ENCODE assay signal across 27 cellular contexts in the genomic region with DNA sequence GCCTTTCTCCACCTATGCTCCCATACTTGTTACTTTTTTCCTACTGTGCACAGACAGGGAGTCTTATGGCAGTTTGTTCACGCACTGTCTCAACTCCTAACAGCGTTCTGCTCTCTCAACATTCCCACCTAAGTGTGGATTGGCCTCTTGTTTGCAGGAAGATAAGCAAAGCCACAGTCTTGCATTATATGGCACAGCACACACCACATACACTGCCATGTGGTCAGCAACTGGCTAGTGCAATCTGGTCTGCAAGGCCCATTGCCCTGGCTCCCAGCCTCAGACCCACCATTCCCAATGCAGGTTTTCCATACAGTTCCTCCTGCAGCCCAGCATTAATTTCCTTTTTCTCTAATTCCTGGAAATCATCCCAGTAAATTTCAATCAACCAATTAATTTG. TPM values are rescaled to one million over a fixed set of nuclear protein-coding genes. Genes with fewer than 3 reads are reported as not detected.
DNase-seq lines count a peak whose midpoint lies in the region; ATAC-seq, FAIRE-seq and TF ChIP-seq lines count a peak whose summit lies in the region.
"Had no signal": no experiment of that assay in that cellular context is flagged by ENCODE, and none has a peak within 500 bp of the region (broad histone marks: within the 10 kb centered on the region; RNA-seq: fewer than 3 reads in every experiment).

No MANE protein-coding gene starts in this region.

- no peak overlapping the region for H3K27ac ChIP-seq in A549
- H3K27ac ChIP-seq in HEK293 (ENCODE audit: extremely low read depth, low read depth, low read length): no peak overlapping the region
- no peak overlapping the region for H3K27ac ChIP-seq in GM12878 (ENCODE audit: control insufficient read depth, insufficient read depth)
- no peak overlapping the region for H3K27ac ChIP-seq in mesenchymal stem cell (ENCODE audit: low read length, poor library complexity, severe bottlenecking)
- H3K27ac ChIP-seq: C4-2B had no signal

- TF ChIP-seq CTCF in A549 (IDR thresholded peaks at IDR 0.05) (no peak), HEK293 (tag by site-specific recombination; IDR thresholded peaks at IDR 0.05) (no peak), GM12878 (IDR thresholded peaks at IDR 0.05 in 2 of 3, conservative IDR thresholded peaks at IDR 0.05 in 1 of 3; ENCODE audit: control insufficient read depth in 2 of 3, extremely low read depth in 1 of 3, insufficient read depth in 1 of 3, low read depth in 3 of 3, low read length in 3 of 3) (no peak)

- no peaks in the 10 kb centered on the region for H3K4me1 ChIP-seq in A549
- no peaks in the 10 kb centered on the region for H3K4me1 ChIP-seq in HEK293 (ENCODE audit: control insufficient read depth, insufficient read depth, low read length)
- H3K4me1 ChIP-seq in GM12878 (ENCODE audit: control insufficient read depth, insufficient read depth, low read length): no peaks in the 10 kb centered on the region
- H3K4me1 ChIP-seq in mesenchymal stem cell (ENCODE audit: control insufficient read depth, insufficient read depth, low read depth, low read length): peaks cover 6% of the 10 kb centered on the region
- H3K4me1 ChIP-seq: lower lobe of right lung had no signal

- no peak overlapping the region for H2BK15ac ChIP-seq in mesenchymal stem cell (ENCODE audit: low read depth, poor library complexity, severe bottlenecking)

- ATAC-seq in A549 (peak; percentile 46 to 60; a peak in 4 of 6 replicates), GM12878 (peak; percentile 28; the same call in 2 of the 3 replicates)
- ATAC-seq: activated T-helper 17 cell treated with anti-CD3 and anti-CD28 coated beads, Interleukin-2, amount 50 U/mL, for 72 hours; HCT116 had no signal

- no peak overlapping the region for H3K4ac ChIP-seq in mesenchymal stem cell (ENCODE audit: low read depth in 1 of 2, low read length in 2 of 2)

- H3K9ac ChIP-seq in GM12878 (ENCODE audit: control insufficient read depth, insufficient read depth, low read length) (no peak overlapping the region), mesenchymal stem cell (ENCODE audit: low read length) (peak overlapping the region; percentile 67)

- H3K18ac ChIP-seq in mesenchymal stem cell (ENCODE audit: low read depth in 1 of 2, low read length in 2 of 2): peak overlapping the region in 1 of 2 experiments; percentile 56

- no peak overlapping the region for H4K91ac ChIP-seq in mesenchymal stem cell (ENCODE audit: low read length)

- peaks cover 1% of the 10 kb centered on the region for H3K27me3 Mint-ChIP-seq in activated CD4-positive, alpha-beta memory T cell treated with anti-CD3 and anti-CD28 coated beads for 36 hours
- H3K27me3 Mint-ChIP-seq: progenitor cell of endocrine pancreas had no signal

- no peaks in the 10 kb centered on the region for H3K4me1 Mint-ChIP-seq in activated CD4-positive, alpha-beta memory T cell treated with anti-CD3 and anti-CD28 coated beads for 36 hours (ENCODE audit: low read depth)
- H3K4me1 Mint-ChIP-seq: activated B cell treated with CpG ODN at 0.5 μM for 24 hours; activated naive CD4-positive, alpha-beta T cell treated with anti-CD3 and anti-CD28 coated beads, Interleukin-2, amount 50 U/mL, for 24 hours; activated T-helper 17 cell treated with anti-CD3 and anti-CD28 coated beads, Interleukin-2, amount 50 U/mL, for 72 hours had no signal

- no peaks in the 10 kb centered on the region for H3K27me3 ChIP-seq in GM12878 (replicated peaks in 1 of 2; ENCODE audit: control insufficient read depth in 2 of 2, insufficient read depth in 2 of 2, low read length in 1 of 2)
- H3K27me3 ChIP-seq in mesenchymal stem cell (ENCODE audit: control insufficient read depth in 1 of 2, insufficient read depth in 1 of 2, low read length in 2 of 2): no peaks in the 10 kb centered on the region
- H3K27me3 ChIP-seq: gastrocnemius medialis had no signal

- H3K9me3 ChIP-seq in A549 (no peaks in the 10 kb centered on the region), HEK293 (ENCODE audit: control insufficient read depth, insufficient read depth, low read depth, low read length) (no peaks in the 10 kb centered on the region), GM12878 (replicated peaks; ENCODE audit: control insufficient read depth, insufficient read depth, low read length) (no peaks in the 10 kb centered on the region), mesenchymal stem cell (ENCODE audit: control insufficient read depth, low read length) (no peaks in the 10 kb centered on the region)
- H3K9me3 ChIP-seq: gastrocnemius medialis, lower lobe of right lung had no signal

- no peaks in the 10 kb centered on the region for H3K36me3 Mint-ChIP-seq in activated CD4-positive, alpha-beta memory T cell treated with anti-CD3 and anti-CD28 coated beads for 36 hours
- H3K36me3 Mint-ChIP-seq: activated naive CD4-positive, alpha-beta T cell treated with anti-CD3 and anti-CD28 coated beads, Interleukin-2, amount 50 U/mL, for 24 hours had no signal

- no peak overlapping the region for H3K4me3 Mint-ChIP-seq in activated CD4-positive, alpha-beta memory T cell treated with anti-CD3 and anti-CD28 coated beads for 36 hours
- H3K4me3 Mint-ChIP-seq: activated B cell treated with CpG ODN at 0.5 μM for 24 hours; activated naive CD4-positive, alpha-beta T cell treated with anti-CD3 and anti-CD28 coated beads, Interleukin-2, amount 50 U/mL, for 24 hours; activated T-helper 17 cell treated with anti-CD3 and anti-CD28 coated beads, Interleukin-2, amount 50 U/mL, for 72 hours had no signal

- H3K23ac ChIP-seq in mesenchymal stem cell (ENCODE audit: low read length in 2 of 2): no peak overlapping the region

- no peak for FAIRE-seq in A549 (lab: Jason Lieb, UNC)
- no peak for FAIRE-seq in GM12878 (lab: Jason Lieb, UNC)
- FAIRE-seq: urothelium cell line had no signal

- no TSS peak for BruUV-seq in GM12878 (replicated peaks; lab: Mats Ljungman, UMichigan)

- POLR2A ChIA-PET in A549 (lab: Yijun Ruan, JAX) (no interaction called here), HEK293 (lab: Yijun Ruan, JAX) (no interaction called here), GM12878 (lab: Charles Lee) (no interaction called here)
- POLR2A ChIA-PET in activated CD4-positive, alpha-beta memory T cell treated with anti-CD3 and anti-CD28 coated beads for 36 hours (lab: Charles Lee): no interaction called here

- H2BK5ac ChIP-seq in mesenchymal stem cell (ENCODE audit: low read depth, low read length, poor library complexity, severe bottlenecking): no peak overlapping the region

- H2AFZ ChIP-seq in GM12878 (ENCODE audit: control insufficient read depth, low read depth, low read length) (no peak overlapping the region), mesenchymal stem cell (ENCODE audit: low read depth, low read length) (no peak overlapping the region)

- peak overlapping the region in 1 of 2 experiments; percentile 65 for H3K14ac ChIP-seq in mesenchymal stem cell (ENCODE audit: low read length in 2 of 2)

- no peak overlapping the region for H2BK120ac ChIP-seq in mesenchymal stem cell (ENCODE audit: low read depth, low read length)

- no peak overlapping the region for H3K4me2 ChIP-seq in A549
- no peak overlapping the region for H3K4me2 ChIP-seq in GM12878 (ENCODE audit: control insufficient read depth, insufficient read depth)
- H3K4me2 ChIP-seq in mesenchymal stem cell (ENCODE audit: low read length, poor library complexity, severe bottlenecking): no peak overlapping the region

- intact Hi-C loops in GM12878 (cut with micrococcal nuclease; ENCODE audit: unreplicated experiment): no loop called here
- intact Hi-C loops in activated CD4-positive, alpha-beta memory T cell treated with anti-CD3 and anti-CD28 coated beads for 36 hours (cut with micrococcal nuclease): no loop called here

- peaks cover 0 to 18% of the 10 kb centered on the region in 2 experiments; a peak in 1 of 3 replicates for H3K36me3 ChIP-seq in HEK293 (ENCODE audit: control insufficient read depth in 2 of 2, insufficient read depth in 1 of 2, low read length in 2 of 2)
- H3K36me3 ChIP-seq in GM12878 (ENCODE audit: control insufficient read depth in 2 of 2, insufficient read depth in 2 of 2, low read length in 1 of 2): peaks cover under 1 to 4% of the 10 kb centered on the region in 2 experiments; a peak in 2 of 4 replicates
- H3K36me3 ChIP-seq in mesenchymal stem cell (ENCODE audit: control insufficient read depth in 1 of 2, insufficient read depth in 2 of 2, low read depth in 1 of 2, low read length in 2 of 2): peaks cover 3 to 36% of the 10 kb centered on the region in 2 experiments

- peak overlapping the region in 1 of 2 experiments; percentile 47 for H2BK12ac ChIP-seq in mesenchymal stem cell (ENCODE audit: low read length in 2 of 2)

- H2AK5ac ChIP-seq in mesenchymal stem cell (ENCODE audit: low read length, severe bottlenecking): peak overlapping the region; percentile 18

- in situ Hi-C loops in GM12878 (cut with MboI): no loop called here

- H3K79me2 ChIP-seq in GM12878 (ENCODE audit: control insufficient read depth, insufficient read depth, low read length): no peaks in the 10 kb centered on the region

- no peaks in the 10 kb centered on the region for H3K9me3 Mint-ChIP-seq in activated CD4-positive, alpha-beta memory T cell treated with anti-CD3 and anti-CD28 coated beads for 36 hours
- H3K9me3 Mint-ChIP-seq: activated B cell treated with CpG ODN at 0.5 μM for 24 hours; activated naive CD4-positive, alpha-beta T cell treated with anti-CD3 and anti-CD28 coated beads, Interleukin-2, amount 50 U/mL, for 24 hours; activated T-helper 17 cell treated with anti-CD3 and anti-CD28 coated beads, Interleukin-2, amount 50 U/mL, for 72 hours had no signal

- TF ChIP-seq RAD21 in A549 (conservative IDR thresholded peaks at IDR 0.05 in 1 of 2, IDR thresholded peaks at IDR 0.05 in 1 of 2) (no peak), GM12878 (IDR thresholded peaks at IDR 0.05; ENCODE audit: insufficient read depth, low read depth, low read length) (no peak)

- TF ChIP-seq POLR2A in A549 (IDR thresholded peaks at IDR 0.05; ENCODE audit: low read length) (no peak), GM12878 (IDR thresholded peaks at IDR 0.05; ENCODE audit: low read depth, low read length) (no peak)

- H3K79me1 ChIP-seq in mesenchymal stem cell (replicated peaks; ENCODE audit: low read length, poor library complexity, severe bottlenecking): peaks cover 3% of the 10 kb centered on the region

- DNase-seq in A549 (ENCODE audit: low read depth in 1 of 2, low spot score in 1 of 2) (no peak), GM12878 (ENCODE audit: low read depth, low spot score) (no peak), mesenchymal stem cell (no peak), AG08395 (ENCODE audit: low spot score) (no peak), NCI-H146 (lab: John Stamatoyannopoulos, UW) (no peak), DMS53 (lab: John Stamatoyannopoulos, UW) (no peak)
- DNase-seq in activated CD4-positive, alpha-beta memory T cell treated with anti-CD3 and anti-CD28 coated beads for 36 hours: no peak
- DNase-seq: activated B cell treated with CpG ODN at 0.5 μM for 24 hours; activated CD4-positive, alpha-beta T cell treated with anti-CD3 and anti-CD28 coated beads, Interleukin-2, amount 50 U/mL, for 4 hours; activated CD8-positive, alpha-beta memory T cell treated with anti-CD3 and anti-CD28 coated beads, Interleukin-2, amount 50 U/mL, for 48 hours; aorta; gastrocnemius medialis; islet precursor cell; lower lobe of right lung; NCI-H1105 treated with DMSO at 0.1 percent for 48 hours; NCI-H2081 treated with DMSO at 0.1 percent for 48 hours; NCI-H774; substantia nigra; SW 1271; T1000 had no signal

- no peaks in the 10 kb centered on the region for H4K20me1 ChIP-seq in GM12878 (ENCODE audit: control insufficient read depth, insufficient read depth)

- no peak overlapping the region for H4K8ac ChIP-seq in mesenchymal stem cell (ENCODE audit: low read length)

- TF ChIP-seq EP300 in A549 (IDR thresholded peaks at IDR 0.05): no peak
- no peak for TF ChIP-seq EP300 in GM12878 (IDR thresholded peaks at IDR 0.05; ENCODE audit: borderline replicate concordance in 1 of 2, control insufficient read depth in 1 of 2, low read depth in 2 of 2, low read length in 2 of 2)

- H3K4me3 ChIP-seq in A549 (no peak overlapping the region), HEK293 (ENCODE audit: low read depth, low read length) (no peak overlapping the region), GM12878 (no peak overlapping the region), mesenchymal stem cell (ENCODE audit: insufficient read depth in 1 of 2, low read depth in 1 of 2, low read length in 2 of 2) (no peak overlapping the region)
- H3K4me3 ChIP-seq: gastrocnemius medialis, lower lobe of right lung had no signal

- WGBS in A549 (ENCODE audit: missing lambda C conversion rate): 93% methylated on average over 2 of the region's 2 CpGs
- 67% methylated on average over 2 of the region's 2 CpGs for WGBS in GM12878 (ENCODE audit: insufficient coverage, insufficient replicate concordance, low lambda C conversion rate, missing lambda C conversion rate)
- 85% methylated on average over 2 of the region's 2 CpGs for WGBS in mesenchymal stem cell

- no peak overlapping the region for H3K27ac Mint-ChIP-seq in activated CD4-positive, alpha-beta memory T cell treated with anti-CD3 and anti-CD28 coated beads for 36 hours
- H3K27ac Mint-ChIP-seq: activated B cell treated with CpG ODN at 0.5 μM for 24 hours; activated naive CD4-positive, alpha-beta T cell treated with anti-CD3 and anti-CD28 coated beads, Interleukin-2, amount 50 U/mL, for 24 hours; activated T-helper 17 cell treated with anti-CD3 and anti-CD28 coated beads, Interleukin-2, amount 50 U/mL, for 72 hours had no signal

- RAD21 ChIA-PET in GM12878 (lab: Charles Lee; ENCODE audit: unreplicated experiment): no interaction called here

- CTCF ChIA-PET in A549 (lab: Yijun Ruan, JAX) (no interaction called here), HEK293 (lab: Yijun Ruan, JAX) (no interaction called here), GM12878 (lab: Yijun Ruan, JAX) (no interaction called here)
- CTCF ChIA-PET in activated CD4-positive, alpha-beta memory T cell treated with anti-CD3 and anti-CD28 coated beads for 36 hours (lab: Charles Lee): no interaction called here

- SMC1A ChIA-PET in GM12878 (lab: Charles Lee; ENCODE audit: uncharacterized antibody, unreplicated experiment): no interaction called here

RNA-seq across cellular contexts. Expression of gene LAMC2, which starts 38.3 kb away (rescaled TPM):
- 24.1 and 27.1 TPM in 2 replicates for polyA plus RNA-seq in A549 (2011; rRNA removed)
- polyA plus RNA-seq in A549 (2012; cell fraction: cytosol; rRNA removed): 4.7 and 5.7 TPM in 2 replicates
- 14.6 and 17.1 TPM in 2 replicates for polyA plus RNA-seq in A549 (2012; cell fraction: nucleus; rRNA removed)
- 8.5 to 11.4 TPM (median 9.6 TPM) in 3 replicates for polyA plus RNA-seq in A549 (2017; fragmentation: RNase III; extraction: RNeasy Plus Mini Kit Qiagen cat#74134 plus additional on column Dnase treatment)
- polyA minus RNA-seq in A549 (2011; rRNA and poly(A)+ RNA removed): 23.6 and 28.6 TPM in 2 replicates
- total RNA-seq in GM12878 (2013; cell fraction: nucleolus; rRNA removed): 0.33 and 0.44 TPM in 2 replicates
- total RNA-seq in GM12878 (2014; rRNA removed): 0.85 and 0.98 TPM in 2 replicates
- total RNA-seq in GM12878 (2014; rRNA removed; fragmentation: Illumina TruSeq; extraction: Trizol): 1.1 and 1.2 TPM in 2 replicates
- 1.1 and 1.5 TPM in 2 replicates for total RNA-seq in GM12878 (2021)
- polyA plus RNA-seq in GM12878 (2011; ENCODE audit: low read depth): 0.08 TPM
- polyA plus RNA-seq in GM12878 (2011; rRNA removed): 0.17 and 0.27 TPM in 2 replicates
- 0.06 and 0.10 TPM in 2 replicates for polyA plus RNA-seq in GM12878 (2011; cell fraction: cytosol; rRNA removed)
- 0.06 and 0.10 TPM in 2 replicates for polyA plus RNA-seq in GM12878 (2011; cell fraction: nucleus; rRNA removed)
- 0.13 and 0.14 TPM in 2 replicates for polyA plus RNA-seq in GM12878 (2012)
- polyA plus RNA-seq in GM12878 (2014; fragmentation: Illumina TruSeq; extraction: Trizol): 0.78 and 0.93 TPM in 2 replicates
- polyA plus RNA-seq in GM12878 (2014; fragmentation: Nextera tagmentation; extraction: Ambion mirVana): under 1 TPM; 0.77 to 0.93 TPM
- polyA plus RNA-seq in GM12878 (2014; rRNA removed): 0.74 and 0.92 TPM in 2 replicates
- 1 to 10 TPM in 1 of 2 experiments, under 1 TPM in 1; 0.82 to 1.1 TPM for polyA plus RNA-seq in GM12878 (2016; fragmentation: Nextera tagmentation; extraction: Ambion mirVana)
- polyA minus RNA-seq in GM12878 (2011; rRNA and poly(A)+ RNA removed): 0.21 and 0.29 TPM in 2 replicates
- 0.27 TPM in 1 of 2 replicates, not detected in the other for polyA minus RNA-seq in GM12878 (2011; cell fraction: cytosol; rRNA and poly(A)+ RNA removed)
- polyA minus RNA-seq in GM12878 (2011; cell fraction: nucleus; rRNA and poly(A)+ RNA removed): under 0.01 and 0.10 TPM in 2 replicates
- 0.37 TPM for polyA plus RNA-seq in mesenchymal stem cell (2013, experiment 1 of 2)
- polyA plus RNA-seq in mesenchymal stem cell (2013, experiment 2 of 2): 0.38 TPM
- not detected for total RNA-seq in activated CD4-positive, alpha-beta memory T cell treated with anti-CD3 and anti-CD28 coated beads for 36 hours
- total RNA-seq: activated B cell treated with CpG ODN at 0.5 μM for 24 hours had no signal
